8 cellular contexts compared by ENCODE assay signal in the genomic region with DNA sequence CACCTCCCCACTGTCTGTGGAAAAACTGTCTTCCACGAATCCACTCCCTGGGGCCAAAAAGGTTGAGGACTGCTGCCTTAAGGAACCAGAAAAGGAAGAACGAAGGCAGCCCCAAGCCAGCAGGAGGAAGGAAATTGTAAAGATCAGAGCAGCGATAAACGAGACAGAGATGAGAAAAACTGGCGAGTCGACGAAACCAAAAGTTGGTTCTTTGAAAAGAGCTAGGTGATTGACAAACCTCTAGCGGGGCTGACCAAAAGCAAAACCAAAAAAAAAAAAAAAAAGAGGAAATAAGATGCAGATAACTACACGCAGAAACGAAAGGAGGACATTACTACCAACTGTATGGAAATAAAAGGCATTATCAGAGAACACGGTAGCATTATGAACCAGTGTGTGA.
DNase-seq lines count a peak whose midpoint lies in the region; ATAC-seq and TF ChIP-seq lines count a peak whose summit lies in the region.

No MANE protein-coding gene starts in this region.

- H3F3A ChIP-seq in MM.1S (ENCODE audit: insufficient read depth, low read length), result peaks cover 30% of the 10 kb centered on the region

- peak overlapping the region; percentile 63 to 86 (median 76) for H3K4me2 ChIP-seq in BLaER1 treated with 17β-estradiol and CSF1 and Interleukin-3, amounts not matched to agents 10 nM and 100 nM
- peak overlapping the region; percentile 33 for H3K4me2 ChIP-seq in MM.1S (ENCODE audit: low read depth, low read length)

- H3K4me3 ChIP-seq in BLaER1 treated with 17β-estradiol and CSF1 and Interleukin-3, amounts not matched to agents 10 nM and 100 nM, result peak overlapping the region in 9 of 10 experiments; percentile 12 to 56 (median 34); a peak in 10 of 20 replicates
- H3K4me3 ChIP-seq in MM.1S (ENCODE audit: low read length) (peak overlapping the region; percentile 58), mesodermal cell (ENCODE audit: extremely low read depth, insufficient read depth, low read length, poor library complexity, severe bottlenecking) (no peak overlapping the region), transverse colon (no peak overlapping the region), SJCRH30 (no peak overlapping the region)

- H3K36me3 ChIP-seq in BLaER1 treated with 17β-estradiol and CSF1 and Interleukin-3, amounts not matched to agents 10 nM and 100 nM, result peaks cover 0 to 16% (median 0%) of the 10 kb centered on the region in 11 experiments; a peak in 5 of 22 replicates
- H3K36me3 ChIP-seq in MM.1S (replicated peaks; ENCODE audit: insufficient read depth, low read length) (no peaks in the 10 kb centered on the region), mesodermal cell (ENCODE audit: control insufficient read depth, insufficient read depth, low read length) (no peaks in the 10 kb centered on the region), transverse colon (no peaks in the 10 kb centered on the region), SJCRH30 (no peaks in the 10 kb centered on the region)

- 0 out of 22 replicates have a peak, but pooled peaks cover 0 to 4% (median 0%) of the 10 kb centered on the region in 11 experiments for H3K9me3 ChIP-seq in BLaER1 treated with 17β-estradiol and CSF1 and Interleukin-3, amounts not matched to agents 10 nM and 100 nM (replicated peaks in 1 of 11)
- H3K9me3 ChIP-seq in MM.1S (replicated peaks; ENCODE audit: insufficient read depth, low read length), result no peaks in the 10 kb centered on the region
- H3K9me3 ChIP-seq in mesodermal cell (ENCODE audit: control insufficient read depth, low read length), result peaks cover 2% of the 10 kb centered on the region
- H3K9me3 ChIP-seq in transverse colon, result no peaks in the 10 kb centered on the region
- H3K9me3 ChIP-seq in SJCRH30 (replicated peaks), result no peaks in the 10 kb centered on the region

- H3K27ac ChIP-seq in BLaER1 treated with 17β-estradiol and CSF1 and Interleukin-3, amounts not matched to agents 10 nM and 100 nM, result peak overlapping the region; percentile 64 to 73 (median 69); a peak in 21 of 22 replicates
- peak overlapping the region; percentile 67 for H3K27ac ChIP-seq in MM.1S (ENCODE audit: low read length)
- peak overlapping the region; percentile 59 for H3K27ac ChIP-seq in mesodermal cell (ENCODE audit: low read depth, low read length, severe bottlenecking)
- H3K27ac ChIP-seq in transverse colon, result peak overlapping the region; percentile 43 to 70 (median 64)
- H3K27ac ChIP-seq in SJCRH30, result no peak overlapping the region

- peaks cover 0 to 60% (median 30%) of the 10 kb centered on the region in 11 experiments; a peak in 17 of 22 replicates for H4K20me1 ChIP-seq in BLaER1 treated with 17β-estradiol and CSF1 and Interleukin-3, amounts not matched to agents 10 nM and 100 nM
- H4K20me1 ChIP-seq in MM.1S (ENCODE audit: insufficient read depth, low read length), result no peaks in the 10 kb centered on the region

- DNase-seq in MM.1S (peak; percentile 95), transverse colon (peak; percentile 35), SJCRH30 (no peak)
- DNase-seq in activated T-cell treated with anti-CD3 and anti-CD28 coated beads, Interleukin-2, amount 50 U/mL, for 1 hour, result peak; percentile 36

- WGBS in mesodermal cell (ENCODE audit: insufficient coverage in 2 of 2), 2 experiments, result 75 to 82% methylated on average over 7 to 10 of the region's 11 CpGs
- 30 to 36% methylated on average over 2 to 11 of the region's 11 CpGs for WGBS in transverse colon (ENCODE audit: low coverage in 1 of 2), 2 donors

- H3K4me1 ChIP-seq in BLaER1 treated with 17β-estradiol and CSF1 and Interleukin-3, amounts not matched to agents 10 nM and 100 nM, result peaks cover 60 to 84% (median 70%) of the 10 kb centered on the region in 10 experiments
- 0 out of 2 replicates have a peak, but pooled peaks cover 5% of the 10 kb centered on the region for H3K4me1 ChIP-seq in MM.1S (ENCODE audit: low read length)
- peaks cover 20% of the 10 kb centered on the region for H3K4me1 ChIP-seq in mesodermal cell (ENCODE audit: control insufficient read depth, insufficient read depth, low read length, poor library complexity, severe bottlenecking)
- peaks cover 5 to 25% (median 11%) of the 10 kb centered on the region in 4 donors for H3K4me1 ChIP-seq in transverse colon
- H3K4me1 ChIP-seq in SJCRH30, result peaks cover 13% of the 10 kb centered on the region

- TF ChIP-seq CTCF in MM.1S (IDR thresholded peaks at IDR 0.05; ENCODE audit: low read length) (no peak), transverse colon (IDR thresholded peaks at IDR 0.05) (no peak)

- TF ChIP-seq POLR2A in transverse colon (IDR thresholded peaks at IDR 0.05), result no peak

- intact Hi-C loops in transverse colon (cut with DNase I; ENCODE audit: low total_unique reads), result no loop called here

- ATAC-seq in GM21381 (IDR thresholded peaks at IDR 0.05; ENCODE audit: unreplicated experiment) (peak; percentile 80), HG02973 (IDR thresholded peaks at IDR 0.05; ENCODE audit: unreplicated experiment) (no peak)

- no peak for TF ChIP-seq EP300 in transverse colon (IDR thresholded peaks at IDR 0.05; ENCODE audit: low read depth)

- in situ Hi-C loops in transverse colon (cut with MboI; ENCODE audit: low pct_ligation_motif_present in 1 of 4, low pct_unique_long_range_greater_than_20kb in 1 of 4, low sequenced_read_pairs in 3 of 4), result no loop called here

- H3K9me2 ChIP-seq in MM.1S (replicated peaks; ENCODE audit: insufficient read depth, low read length), result no peaks in the 10 kb centered on the region

- peak overlapping the region; percentile 43 to 72 (median 60); a peak in 20 of 22 replicates for H3K9ac ChIP-seq in BLaER1 treated with 17β-estradiol and CSF1 and Interleukin-3, amounts not matched to agents 10 nM and 100 nM
- H3K9ac ChIP-seq in MM.1S (ENCODE audit: low read length), result peak overlapping the region; percentile 36; the same call in 1 of the 2 replicates

- peak overlapping the region; percentile 12 for H2AFZ ChIP-seq in MM.1S (ENCODE audit: low read length)

- no peaks in the 10 kb centered on the region for H3K27me3 ChIP-seq in BLaER1 treated with 17β-estradiol and CSF1 and Interleukin-3, amounts not matched to agents 10 nM and 100 nM
- H3K27me3 ChIP-seq in MM.1S (replicated peaks; ENCODE audit: insufficient read depth, low read length) (no peaks in the 10 kb centered on the region), transverse colon (no peaks in the 10 kb centered on the region), SJCRH30 (no peaks in the 10 kb centered on the region)

- H3K79me2 ChIP-seq in MM.1S (ENCODE audit: low read length), result no peaks in the 10 kb centered on the region

Comparison
In these comparisons a context has a peak if more than half of its experiments do, and no peak if none do; other contexts are left out.
1. H3K4me3 ChIP-seq: peak in BLaER1 treated with 17β-estradiol and CSF1 and Interleukin-3, amounts not matched to agents 10 nM and 100 nM (9 of 10) and MM.1S (single experiment); none in mesodermal cell (single experiment), transverse colon (0 of 4) and SJCRH30 (single experiment).
2. DNase-seq: peak in MM.1S (single experiment), activated T-cell treated with anti-CD3 and anti-CD28 coated beads, Interleukin-2, amount 50 U/mL, for 1 hour (single experiment) and transverse colon (single experiment); none in SJCRH30 (0 of 2).